ENCODE assay signal across 9 cellular contexts in the genomic region with DNA sequence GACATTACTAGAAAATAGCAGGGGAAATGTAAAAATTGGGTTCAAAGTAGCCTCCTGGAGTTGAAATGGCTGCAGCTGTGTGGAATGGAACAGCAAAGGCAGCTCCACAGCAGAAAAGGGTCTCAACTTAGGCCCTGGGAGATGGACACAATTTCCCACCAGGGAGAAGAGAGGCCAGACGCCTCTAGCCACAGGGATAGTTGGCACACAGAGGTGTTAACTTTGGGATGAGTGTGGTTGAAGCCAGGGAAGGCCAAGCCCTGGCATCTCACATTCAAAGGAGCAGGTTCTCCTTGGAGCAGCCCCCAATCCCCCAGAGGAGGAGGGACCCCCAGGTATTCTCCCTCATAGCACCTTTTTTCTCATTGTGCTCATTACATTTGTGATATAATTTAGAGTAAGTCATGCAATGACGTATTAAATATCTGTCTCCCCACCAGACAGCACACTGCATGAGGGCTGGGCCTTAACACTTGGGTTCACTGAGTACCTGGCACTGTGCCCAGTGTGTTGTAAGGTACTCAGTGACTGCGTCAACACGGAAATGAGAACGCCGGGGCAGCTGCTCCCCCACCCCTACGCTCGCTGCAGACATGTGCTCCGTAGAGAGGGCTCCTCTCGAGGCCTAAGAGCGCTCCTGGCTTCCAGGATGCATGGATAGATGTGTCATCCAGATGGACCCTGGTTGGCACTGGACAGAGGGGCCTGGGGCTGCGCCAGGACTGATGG.
DNase-seq lines count a peak whose midpoint lies in the region; ATAC-seq and TF ChIP-seq lines count a peak whose summit lies in the region.
"Had no signal": no experiment of that assay in that cellular context is flagged by ENCODE, and none has a peak within 500 bp of the region (broad histone marks: within the 10 kb centered on the region; RNA-seq: fewer than 3 reads in every experiment).

No MANE protein-coding gene starts in this region.

- no peak for TF ChIP-seq CTCF in epithelial cell of proximal tubule (conservative IDR thresholded peaks at IDR 0.05; ENCODE audit: low read depth, low read length)
- TF ChIP-seq CTCF in osteocyte (IDR thresholded peaks at IDR 0.05) = no peak

- no peaks in the 10 kb centered on the region for H3K27me3 Mint-ChIP-seq in osteocyte (ENCODE audit: unreplicated experiment)
- H3K27me3 Mint-ChIP-seq in activated T-cell treated with anti-CD3 and anti-CD28 coated beads, Interleukin-2, amount 50 U/mL, for 72 hours (ENCODE audit: low read depth) = no peaks in the 10 kb centered on the region

- no peak overlapping the region for H3K4me3 Mint-ChIP-seq in osteocyte (ENCODE audit: unreplicated experiment)
- H3K4me3 Mint-ChIP-seq in activated T-cell treated with anti-CD3 and anti-CD28 coated beads, Interleukin-2, amount 50 U/mL, for 72 hours = no peak overlapping the region
- H3K4me3 Mint-ChIP-seq: brain had no signal

- DNase-seq in Daoy (ENCODE audit: low read depth) (peak; percentile 70), NCI-H345 (lab: John Stamatoyannopoulos, UW) (peak; percentile 97), epithelial cell of proximal tubule (ENCODE audit: low read depth) (peak; percentile 87), osteocyte (ENCODE audit: extremely low spot score, unreplicated experiment) (peak; percentile 83), retina (no peak), NCI-H2227 treated with DMSO at 0.1 percent for 48 hours (lab: John Stamatoyannopoulos, UW) (no peak)
- no peak for DNase-seq in activated T-cell treated with anti-CD3 and anti-CD28 coated beads, Interleukin-2, amount 50 U/mL, for 72 hours
- no peak for DNase-seq in activated CD8-positive, alpha-beta memory T cell treated with anti-CD3 and anti-CD28 coated beads, Interleukin-2, amount 50 U/mL, for 4 hours

- no peak overlapping the region for H3K4me3 ChIP-seq in epithelial cell of proximal tubule (ENCODE audit: low read depth, low read length)

- no peaks in the 10 kb centered on the region for H3K36me3 Mint-ChIP-seq in osteocyte (ENCODE audit: unreplicated experiment)
- no peaks in the 10 kb centered on the region for H3K36me3 Mint-ChIP-seq in activated T-cell treated with anti-CD3 and anti-CD28 coated beads, Interleukin-2, amount 50 U/mL, for 72 hours (ENCODE audit: insufficient read depth in 2 of 2)
- H3K36me3 Mint-ChIP-seq: brain had no signal

- no peaks in the 10 kb centered on the region for H3K9me3 Mint-ChIP-seq in osteocyte (ENCODE audit: unreplicated experiment)
- no peaks in the 10 kb centered on the region for H3K9me3 Mint-ChIP-seq in activated T-cell treated with anti-CD3 and anti-CD28 coated beads, Interleukin-2, amount 50 U/mL, for 72 hours
- H3K9me3 Mint-ChIP-seq: brain had no signal

- no peak overlapping the region for H3K27ac Mint-ChIP-seq in osteocyte (ENCODE audit: unreplicated experiment)
- H3K27ac Mint-ChIP-seq in activated T-cell treated with anti-CD3 and anti-CD28 coated beads, Interleukin-2, amount 50 U/mL, for 72 hours = no peak overlapping the region
- H3K27ac Mint-ChIP-seq: brain had no signal

- ATAC-seq in activated T-cell treated with anti-CD3 and anti-CD28 coated beads, Interleukin-2, amount 50 U/mL, for 72 hours (replicated peaks in 1 of 2) = no peak

- peaks cover 19% of the 10 kb centered on the region for H3K4me1 Mint-ChIP-seq in osteocyte (ENCODE audit: unreplicated experiment)
- H3K4me1 Mint-ChIP-seq in activated T-cell treated with anti-CD3 and anti-CD28 coated beads, Interleukin-2, amount 50 U/mL, for 72 hours (ENCODE audit: low read depth) = peaks cover 6% of the 10 kb centered on the region

Comparison
In these comparisons a context has a peak if more than half of its experiments do, and no peak if none do; other contexts are left out.
1. DNase-seq: peak in Daoy (single experiment), NCI-H345 (single experiment), epithelial cell of proximal tubule (single experiment) and osteocyte (single experiment); none in retina (single experiment), NCI-H2227 treated with DMSO at 0.1 percent for 48 hours (single experiment), activated T-cell treated with anti-CD3 and anti-CD28 coated beads, Interleukin-2, amount 50 U/mL, for 72 hours (0 of 2) and activated CD8-positive, alpha-beta memory T cell treated with anti-CD3 and anti-CD28 coated beads, Interleukin-2, amount 50 U/mL, for 4 hours (single experiment).